In the genomic region with DNA sequence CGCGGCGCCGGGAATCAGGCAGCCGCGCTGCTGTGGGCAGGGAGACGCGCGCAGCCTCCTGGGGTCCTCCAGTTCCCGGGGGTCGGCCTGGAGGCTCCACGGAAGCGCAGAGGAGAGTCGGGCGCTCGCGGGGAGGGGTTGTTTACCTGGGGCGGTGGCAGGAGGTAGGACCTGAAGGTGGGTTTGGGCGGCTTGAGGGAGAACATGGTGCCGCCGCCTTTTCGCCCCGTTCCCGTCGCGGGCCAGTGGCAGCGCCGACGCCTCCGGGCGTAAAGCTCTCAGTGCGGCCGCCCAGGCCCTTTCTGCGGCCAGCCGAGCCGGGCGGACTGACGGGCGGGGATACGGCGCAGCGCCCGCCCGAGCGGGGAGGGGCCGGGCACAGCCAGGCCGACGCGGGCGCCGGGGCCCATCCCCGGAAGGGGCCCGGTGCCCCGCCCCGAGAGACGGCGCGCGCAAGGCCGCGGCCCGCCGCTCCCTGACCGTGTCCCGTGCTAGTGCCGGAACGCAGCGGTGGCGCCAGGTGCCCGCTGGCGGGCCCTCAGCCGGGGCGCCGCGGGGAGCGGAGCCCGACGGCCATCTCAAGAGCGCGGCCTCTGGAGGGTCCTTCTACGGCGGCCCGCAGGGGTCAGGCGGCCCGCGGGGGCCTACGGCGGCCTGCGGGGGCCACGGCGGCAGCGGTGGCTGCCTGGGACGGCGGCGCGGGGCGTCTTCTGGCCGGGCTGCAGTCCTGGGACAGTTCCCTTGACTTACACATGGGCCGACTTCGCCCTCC, we compare ENCODE assay signal across 8 cellular contexts. TPM values are rescaled to one million over a fixed set of nuclear protein-coding genes. Genes with fewer than 3 reads are reported as not detected.
DNase-seq lines count a peak whose midpoint lies in the region; ATAC-seq and TF ChIP-seq lines count a peak whose summit lies in the region.

MTMR10 (minus strand) TSS at position 328 of the 772 bp plus-strand sequence; CDS start at position 206, 122 bp downstream.

- H3K36me3 ChIP-seq in neutrophil = peaks cover 22% of the 10 kb centered on the region

- DNase-seq in Caki2 (ENCODE audit: low read depth) (peak; percentile 85), HS-27A (ENCODE audit: low read depth) (peak; percentile 47), SHP77 treated with DMSO at 0.1 percent for 48 hours (lab: John Stamatoyannopoulos, UW) (peak; percentile 48), foreskin melanocyte (peak; percentile 71)
- peak; percentile 48 for DNase-seq in activated gamma-delta T cell treated with anti-CD3 and anti-CD28 coated beads, Interleukin-2, amount 50 U/mL, for 16 hours (ENCODE audit: low read depth)

- no peaks in the 10 kb centered on the region for H3K27me3 ChIP-seq in neutrophil

- H3K4me3 ChIP-seq in neutrophil (ENCODE audit: low read depth in 1 of 2, low read length in 1 of 2) = peak within 1 kb of the TSS; percentile 84 to 96

- ATAC-seq in GM19468 (IDR thresholded peaks at IDR 0.05; ENCODE audit: extremely low read depth, unreplicated experiment) = peak; percentile 85

- H3K9me3 ChIP-seq in neutrophil = no peaks in the 10 kb centered on the region

- in situ Hi-C loops in Caki2 (cut with HindIII; ENCODE audit: low pct_unique_long_range_greater_than_20kb, low sequenced_read_pairs) = no loop called here

- peaks cover 31 to 47% of the 10 kb centered on the region in 2 experiments for H3K4me1 ChIP-seq in neutrophil (ENCODE audit: control insufficient read depth in 1 of 2, insufficient read depth in 1 of 2, low read depth in 1 of 2, low read length in 1 of 2)

- H3K27ac ChIP-seq in neutrophil = peak within 1 kb of the TSS; percentile 99

- TF ChIP-seq CTCF in neutrophil (IDR thresholded peaks at IDR 0.05) = peak; percentile 40
- TF ChIP-seq CTCF in subcutaneous adipose tissue (IDR thresholded peaks at IDR 0.05; ENCODE audit: low read depth) = no peak

RNA-seq across cellular contexts. Expression of gene MTMR10, which starts in this region (rescaled TPM):
- total RNA-seq in Caki2 (2014; rRNA removed; shearing (Covaris generic); ENCODE audit: low replicate concordance) = 16.9 and 19.7 TPM in 2 replicates
- 10 to 100 TPM; 45.4 to 71.6 (median 54.6) TPM for total RNA-seq in subcutaneous adipose tissue

Comparison
In these comparisons a context has a peak if more than half of its experiments do, and no peak if none do; other contexts are left out.
1. Peak in every context shown above with its lines: DNase-seq, ATAC-seq, H3K4me3 ChIP-seq and H3K27ac ChIP-seq.